ENCODE assay signal across 11 cellular contexts in the genomic region with DNA sequence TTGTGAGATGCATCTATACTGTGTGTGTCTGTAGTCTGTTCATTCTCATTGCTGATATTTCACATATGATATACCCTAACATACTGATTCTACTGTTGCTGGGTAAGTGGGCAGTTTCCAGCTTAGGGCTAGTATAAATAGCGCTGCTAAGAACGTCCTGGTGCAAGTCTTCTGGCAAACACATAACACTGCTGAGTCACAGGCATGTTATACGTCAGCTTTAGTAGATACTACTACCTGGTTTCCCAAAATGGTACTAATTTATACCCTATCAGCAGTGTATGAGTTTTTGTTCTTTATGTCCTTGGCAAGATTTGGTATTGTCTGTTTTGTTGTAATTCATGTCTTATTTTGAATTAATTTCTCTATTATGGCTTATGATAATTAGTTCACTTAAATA. TPM values are rescaled to one million over a fixed set of nuclear protein-coding genes. Genes with fewer than 3 reads are reported as not detected.
DNase-seq lines count a peak whose midpoint lies in the region; ATAC-seq and TF ChIP-seq lines count a peak whose summit lies in the region.
"Had no signal": no experiment of that assay in that cellular context is flagged by ENCODE, and none has a peak within 500 bp of the region (broad histone marks: within the 10 kb centered on the region; RNA-seq: fewer than 3 reads in every experiment).

No MANE protein-coding gene starts in this region.

- peaks cover 5% of the 10 kb centered on the region; the same call in 1 of the 2 replicates for H3K4me1 ChIP-seq in GM23248 (ENCODE audit: insufficient read depth)

- H2AFZ ChIP-seq in GM23248 = peak overlapping the region; percentile 97

- no peak overlapping the region for H3K4me3 ChIP-seq in GM23248
- H3K4me3 ChIP-seq: SJSA1 had no signal

- DNase-seq in GM23248 (peak; percentile 34), RKO (ENCODE audit: low spot score) (peak; percentile 54), natural killer cell (no peak), GOT3 (lab: John Stamatoyannopoulos, UW) (no peak), DMS153 treated with DMSO at 0.1 percent for 48 hours (lab: John Stamatoyannopoulos, UW; ENCODE audit: unreplicated experiment) (no peak), kidney tubule cell (ENCODE audit: low spot score) (no peak), NCI-H510A (lab: John Stamatoyannopoulos, UW) (no peak)
- DNase-seq in effector memory CD8-positive, alpha-beta T cell = no peak
- DNase-seq: activated CD8-positive, alpha-beta memory T cell treated with anti-CD3 and anti-CD28 coated beads, Interleukin-2, amount 50 U/mL, for 48 hours; NCI-H1417 had no signal

- peaks cover 3% of the 10 kb centered on the region; the same call in 1 of the 2 replicates for H3K79me2 ChIP-seq in GM23248 (ENCODE audit: insufficient read depth)

- in situ Hi-C loops in GM23248 (cut with MboI) = no loop called here

- H4K20me1 ChIP-seq in GM23248 (ENCODE audit: insufficient read depth) = no peaks in the 10 kb centered on the region

- peaks cover 21 to 31% of the 10 kb centered on the region in 2 donors for H3K4me1 Mint-ChIP-seq in effector memory CD8-positive, alpha-beta T cell (ENCODE audit: low read depth in 2 of 2)
- peaks cover 20 to 28% of the 10 kb centered on the region in 2 donors for H3K4me1 Mint-ChIP-seq in natural killer cell

- H3K9me2 ChIP-seq in GM23248 (ENCODE audit: insufficient read depth) = no peaks in the 10 kb centered on the region

- H3K27ac ChIP-seq in GM23248 = no peak overlapping the region
- H3K27ac ChIP-seq: SJSA1 had no signal

- H3K4me2 ChIP-seq in GM23248 (ENCODE audit: unreplicated experiment) = no peak overlapping the region

- 46 to 50% methylated on average over 3 of the region's 3 CpGs for WGBS in GM23248 (ENCODE audit: low coverage in 1 of 2, low lambda C conversion rate in 2 of 2, missing lambda C conversion rate in 2 of 2), 2 experiments

- H3K9me3 Mint-ChIP-seq in effector memory CD8-positive, alpha-beta T cell = no peaks in the 10 kb centered on the region
- H3K9me3 Mint-ChIP-seq in natural killer cell = no peaks in the 10 kb centered on the region

- intact Hi-C loops in natural killer cell (cut with micrococcal nuclease) = no loop called here

- H3F3A ChIP-seq in GM23248 (ENCODE audit: insufficient read depth) = peaks cover 13% of the 10 kb centered on the region

- H3K4me3 Mint-ChIP-seq in effector memory CD8-positive, alpha-beta T cell = peak overlapping the region; percentile 89 to 96
- H3K4me3 Mint-ChIP-seq in natural killer cell = peak overlapping the region; percentile 88

- peaks cover 20% of the 10 kb centered on the region for H3K36me3 Mint-ChIP-seq in effector memory CD8-positive, alpha-beta T cell (ENCODE audit: insufficient read depth)
- no peaks in the 10 kb centered on the region for H3K36me3 Mint-ChIP-seq in natural killer cell

- no peaks in the 10 kb centered on the region for H3K36me3 ChIP-seq in GM23248 (ENCODE audit: low read depth)

- H3K27me3 ChIP-seq in GM23248 (replicated peaks; ENCODE audit: insufficient read depth) = no peaks in the 10 kb centered on the region
- H3K27me3 ChIP-seq: SJSA1 had no signal

- no peaks in the 10 kb centered on the region for H3K9me3 ChIP-seq in GM23248 (ENCODE audit: low read depth)
- H3K9me3 ChIP-seq: SJSA1 had no signal

- no peak overlapping the region for H3K9ac ChIP-seq in GM23248

- TF ChIP-seq CTCF in natural killer cell (IDR thresholded peaks at IDR 0.05) = no peak

- no peaks in the 10 kb centered on the region for H3K27me3 Mint-ChIP-seq in effector memory CD8-positive, alpha-beta T cell
- no peaks in the 10 kb centered on the region for H3K27me3 Mint-ChIP-seq in natural killer cell (ENCODE audit: low read depth in 2 of 2)

- H3K27ac Mint-ChIP-seq in effector memory CD8-positive, alpha-beta T cell = peak overlapping the region in 1 of 2 donors; percentile 97
- H3K27ac Mint-ChIP-seq in natural killer cell = peak overlapping the region; percentile 71 to 89

- ATAC-seq in effector memory CD8-positive, alpha-beta T cell (replicated peaks) = no peak
- ATAC-seq in natural killer cell = no peak

RNA-seq across cellular contexts. Expression of a gene that starts 1.2 kb away (rescaled TPM):
- 2.0 and 3.1 TPM in 2 replicates for total RNA-seq in GM23248 (2014; rRNA removed; shearing (Covaris generic))
- 9.4 and 10.9 TPM in 2 replicates for polyA plus RNA-seq in GM23248 (2016; fragmentation: Nextera tagmentation; extraction: Ambion mirVana)
- total RNA-seq in natural killer cell = under 1 TPM; 0.11 to 0.30 (median 0.24) TPM

RNA-seq across cellular contexts. Expression of a gene that starts 6.3 kb away (rescaled TPM):
- total RNA-seq in GM23248 (2014; rRNA removed; shearing (Covaris generic)) = 38.4 and 70.3 TPM in 2 replicates
- polyA plus RNA-seq in GM23248 (2016; fragmentation: Nextera tagmentation; extraction: Ambion mirVana) = 116 and 125 TPM in 2 replicates
- total RNA-seq in natural killer cell = 10 to 100 TPM in 2 of 3 donors, 1 to 10 TPM in 1; 6.8 to 14.0 (median 13.1) TPM

Comparison
In these comparisons a context has a peak if more than half of its experiments do, and no peak if none do; other contexts are left out.
1. DNase-seq: peak in GM23248 (single experiment) and RKO (single experiment); none in effector memory CD8-positive, alpha-beta T cell (0 of 3), natural killer cell (single experiment), GOT3 (single experiment), DMS153 treated with DMSO at 0.1 percent for 48 hours (single experiment), kidney tubule cell (single experiment) and NCI-H510A (single experiment).